Comparison of ENCODE assay signal across 13 cellular contexts in genomic region chr7:96026606-96027005, GRCh38.
"Had no signal": no experiment of that assay in that cellular context is flagged by ENCODE, and none has a peak within 500 bp of the region (broad histone marks: within the 10 kb centered on the region; RNA-seq: fewer than 3 reads in every experiment).

No MANE protein-coding gene starts in this region.

- H3K4me3 ChIP-seq: gastroesophageal sphincter, stomach had no signal

- DNase-seq: activated CD4-positive, alpha-beta T cell treated with anti-CD3 and anti-CD28 coated beads for 1 hour; activated CD4-positive, alpha-beta T cell treated with anti-CD3 and anti-CD28 coated beads, Interleukin-2, amount 50 U/mL, for 48 hours; activated gamma-delta T cell; activated naive CD8-positive, alpha-beta T cell treated with anti-CD3 and anti-CD28 coated beads for 36 hours; activated T-cell treated with anti-CD3 and anti-CD28 coated beads, Interleukin-2, amount 50 U/mL, for 48 hours; dermis blood vessel endothelial cell; hippocampal formation; kidney glomerular epithelial cell; stimulated activated CD4-positive, alpha-beta T cell treated with anti-CD3 and anti-CD28 coated beads, Interleukin-4, amount 100 ng/mL, for 1 hour; stomach; T-helper 9 cell had no signal

- H3K4me1 ChIP-seq: gastroesophageal sphincter, stomach had no signal

- H3K27me3 ChIP-seq: gastroesophageal sphincter, stomach had no signal

- H3K9me3 ChIP-seq: gastroesophageal sphincter, stomach had no signal

- H3K27ac ChIP-seq: gastroesophageal sphincter, stomach had no signal

- ATAC-seq: esophagus mucosa, gastroesophageal sphincter had no signal
